22 cellular contexts compared by ENCODE assay signal in the genomic region with DNA sequence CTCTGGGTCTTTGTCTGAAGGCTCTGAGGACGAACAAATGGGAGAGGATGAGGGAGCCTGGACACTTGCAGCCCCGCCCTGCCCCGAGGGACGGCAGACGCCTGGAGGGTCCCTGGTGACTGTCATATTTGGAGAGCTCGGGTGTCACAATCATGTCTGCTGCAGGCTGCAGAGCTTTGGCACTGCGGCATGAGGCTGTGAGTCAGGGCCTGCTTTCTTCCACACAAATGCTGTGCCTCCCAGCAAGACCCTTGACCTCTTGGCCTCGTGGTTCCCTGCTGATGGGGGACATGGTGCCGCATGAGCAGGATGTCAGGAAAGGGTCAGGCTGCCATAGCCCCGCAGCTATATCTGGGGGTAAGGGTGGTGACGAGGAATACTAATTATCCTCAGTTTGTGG.
DNase-seq lines count a peak whose midpoint lies in the region; ATAC-seq, FAIRE-seq and TF ChIP-seq lines count a peak whose summit lies in the region.
"Had no signal": no experiment of that assay in that cellular context is flagged by ENCODE, and none has a peak within 500 bp of the region (broad histone marks: within the 10 kb centered on the region; RNA-seq: fewer than 3 reads in every experiment).

No MANE protein-coding gene starts in this region.

- H4K91ac ChIP-seq in H1 (replicated peaks; ENCODE audit: insufficient read length, low read length) = no peak overlapping the region

- ATAC-seq in HG02973 (IDR thresholded peaks at IDR 0.05; ENCODE audit: unreplicated experiment) = no peak

- H3K9me3 ChIP-seq in H1 (ENCODE audit: insufficient read depth in 2 of 2, low read depth in 1 of 2, low read length in 1 of 2) = peaks cover 0 to 10% of the 10 kb centered on the region in 2 experiments; a peak in 1 of 4 replicates
- H3K9me3 ChIP-seq in neutrophil = no peaks in the 10 kb centered on the region

- H3K4ac ChIP-seq in H1 (replicated peaks; ENCODE audit: insufficient read length, low read depth, low read length) = no peak overlapping the region

- no peak overlapping the region for H3K4me2 ChIP-seq in H1 (ENCODE audit: insufficient read depth in 1 of 2, low read depth in 2 of 2, low read length in 2 of 2)

- H3K79me1 ChIP-seq in H1 (ENCODE audit: low read depth, low read length) = no peaks in the 10 kb centered on the region

- H3K14ac ChIP-seq in H1 (ENCODE audit: insufficient read length) = no peak overlapping the region

- no peak overlapping the region for H3K56ac ChIP-seq in H1 (replicated peaks; ENCODE audit: insufficient read length, low read depth, low read length)

- POLR2A ChIA-PET in H1 (lab: Charles Lee; ENCODE audit: partially characterized antibody) = no interaction called here

- H2AFZ ChIP-seq in H1 (ENCODE audit: low read length) = no peak overlapping the region

- H4K8ac ChIP-seq in H1 (ENCODE audit: extremely low read depth, insufficient read depth, low read length) = peak overlapping the region; percentile 53; the same call in 1 of the 2 replicates

- H3K23ac ChIP-seq in H1 (ENCODE audit: insufficient read length) = no peak overlapping the region

- no peaks in the 10 kb centered on the region; a peak in 2 of 7 replicates for H3K4me1 ChIP-seq in H1 (replicated peaks in 1 of 4; ENCODE audit: control insufficient read depth in 3 of 4, insufficient read depth in 4 of 4, low read length in 3 of 4)
- H3K4me1 ChIP-seq in neutrophil (ENCODE audit: control insufficient read depth in 1 of 2, insufficient read depth in 1 of 2, low read depth in 1 of 2, low read length in 1 of 2) = peaks cover 50 to 51% of the 10 kb centered on the region in 2 experiments

- no peak overlapping the region for H3K4me3 ChIP-seq in NB4 (ENCODE audit: low read depth, low read length)
- H3K4me3 ChIP-seq in H1 (ENCODE audit: extremely low read depth in 1 of 4, insufficient read depth in 2 of 4, low read depth in 3 of 4, low read length in 4 of 4) = no peak overlapping the region
- no peak overlapping the region for H3K4me3 ChIP-seq in neutrophil (ENCODE audit: low read depth in 1 of 2, low read length in 1 of 2)

- 90% methylated on average over 11 of the region's 11 CpGs; no CpG with 5 or more reads in 1 of the 2 experiments for WGBS in H1 (ENCODE audit: extremely low coverage in 1 of 2, insufficient coverage in 1 of 2, insufficient read length in 1 of 2, insufficient replicate concordance in 2 of 2, low coverage in 1 of 2, low lambda C conversion rate in 2 of 2, missing lambda C conversion rate in 1 of 2), 2 experiments

- FAIRE-seq in H1 (lab: Jason Lieb, UNC) = no peak
- FAIRE-seq: astrocyte, endometrium, H54 had no signal

- CTCF ChIA-PET in H1 (lab: Charles Lee; ENCODE audit: partially characterized antibody) = interaction anchor here (1.0 to 2.7 kb wide), 3 partner anchors 10 to 62 kb away, joined by 3 to 6 read pairs (median 5); no protein-coding TSS in a partner anchor

- H4K20me1 ChIP-seq in H1 (replicated peaks in 1 of 2; ENCODE audit: control insufficient read depth in 1 of 2, insufficient read depth in 2 of 2, low read length in 2 of 2) = peaks cover 0 to 5% of the 10 kb centered on the region in 2 experiments

- H2BK5ac ChIP-seq in H1 (ENCODE audit: low read depth, low read length) = no peak overlapping the region

- H3K27me3 ChIP-seq in H1 (replicated peaks in 1 of 4; ENCODE audit: control insufficient read depth in 3 of 4, extremely low read depth in 1 of 4, insufficient read depth in 3 of 4, low read length in 3 of 4) = no peaks in the 10 kb centered on the region
- no peaks in the 10 kb centered on the region for H3K27me3 ChIP-seq in neutrophil

- H2BK12ac ChIP-seq in H1 (ENCODE audit: low read depth, low read length) = no peak overlapping the region

- no peak overlapping the region for H3K18ac ChIP-seq in H1 (ENCODE audit: extremely low read depth, low read length)

- no peak overlapping the region for H2BK15ac ChIP-seq in H1 (ENCODE audit: low read length)

- TF ChIP-seq EP300 in H1 (IDR thresholded peaks at IDR 0.05; ENCODE audit: borderline replicate concordance in 1 of 2, low read depth in 2 of 2, low read length in 2 of 2) = no peak

- no peak overlapping the region for H3K9ac ChIP-seq in H1 (replicated peaks in 1 of 4; ENCODE audit: extremely low read depth in 1 of 4, low read depth in 3 of 4, low read length in 3 of 4)

- H2AK5ac ChIP-seq in H1 (ENCODE audit: low read depth, low read length) = no peak overlapping the region

- H3K36me3 ChIP-seq in H1 (ENCODE audit: control insufficient read depth in 2 of 4, insufficient read depth in 4 of 4, low read length in 3 of 4) = peaks cover 0 to 10% (median 5%) of the 10 kb centered on the region in 4 experiments; a peak in 5 of 8 replicates
- H3K36me3 ChIP-seq in neutrophil = peaks cover 31% of the 10 kb centered on the region

- no peak overlapping the region for H4K5ac ChIP-seq in H1 (ENCODE audit: insufficient read length, low read depth, low read length)

- TF ChIP-seq RAD21 in H1 (IDR thresholded peaks at IDR 0.05 in 1 of 2, conservative IDR thresholded peaks at IDR 0.05 in 1 of 2; ENCODE audit: low read depth in 2 of 2, low read length in 2 of 2) = no peak

- no peak overlapping the region for H2BK120ac ChIP-seq in H1 (replicated peaks; ENCODE audit: low read depth, low read length)

- no peaks in the 10 kb centered on the region for H3K79me2 ChIP-seq in H1 (ENCODE audit: control insufficient read depth in 1 of 2, insufficient read depth in 2 of 2, low read length in 2 of 2)

- no peak for TF ChIP-seq CTCF in NB4 (IDR thresholded peaks at IDR 0.05; ENCODE audit: low read depth, low read length)
- TF ChIP-seq CTCF in H1 (IDR thresholded peaks at IDR 0.05; ENCODE audit: control extremely low read depth in 1 of 3, insufficient read depth in 1 of 3, low read depth in 1 of 3, low read length in 3 of 3) = no peak
- no peak for TF ChIP-seq CTCF in neutrophil (IDR thresholded peaks at IDR 0.05)

- no peak overlapping the region for H2BK20ac ChIP-seq in H1 (ENCODE audit: low read length)

- H3K27ac ChIP-seq in H1 (ENCODE audit: low read depth, low read length) (no peak overlapping the region), neutrophil (peak overlapping the region; percentile 99)
- H3K27ac ChIP-seq: VCaP had no signal

- DNase-seq in EH (ENCODE audit: low read depth) (peak; percentile 59), NB4 (ENCODE audit: low read depth) (peak; percentile 93), H1 (ENCODE audit: low read depth in 1 of 2, low spot score in 2 of 2) (no peak), DMS79 (lab: John Stamatoyannopoulos, UW) (no peak), HT-29 (ENCODE audit: low spot score) (no peak), amygdala (lab: John Stamatoyannopoulos, UW) (no peak)
- DNase-seq: activated CD4-positive, alpha-beta T cell treated with anti-CD3 and anti-CD28 coated beads, Interleukin-2, amount 50 U/mL, for 4 hours; activated naive CD4-positive, alpha-beta T cell; COR-L47; immature natural killer cell; IMR-90; NCI-H2029; NCI-H510A treated with DMSO at 0.1 percent for 48 hours; SIG-M5; stimulated activated CD4-positive, alpha-beta T cell treated with anti-CD3 and anti-CD28 coated beads, Interleukin-2, amount 100 ng/mL, for 24 hours; T-helper 1 cell had no signal

- H3K23me2 ChIP-seq in H1 (ENCODE audit: low read depth, low read length) = no peaks in the 10 kb centered on the region

- TF ChIP-seq POLR2A in NB4 (IDR thresholded peaks at IDR 0.05; ENCODE audit: extremely low read depth, insufficient read length) = no peak
- TF ChIP-seq POLR2A in H1 (IDR thresholded peaks at IDR 0.05; ENCODE audit: control extremely low read depth in 1 of 2, low read depth in 2 of 2, low read length in 2 of 2) = no peak

TF ChIP-seq in H1, 55 proteins besides CTCF, POLR2A, EP300 and RAD21:
- no peak for TF ChIP-seq GTF2F1 (IDR thresholded peaks at IDR 0.05; ENCODE audit: borderline replicate concordance, low read depth, low read length)

Comparison
In these comparisons a context has a peak if more than half of its experiments do, and no peak if none do; other contexts are left out.
1. DNase-seq: peak in EH (single experiment) and NB4 (single experiment); none in H1 (0 of 2), DMS79 (single experiment), HT-29 (single experiment) and amygdala (0 of 56).